ENCODE assay signal across 30 cellular contexts in genomic region chr10:126939706-126940105, GRCh38. TPM values are rescaled to one million over a fixed set of nuclear protein-coding genes. Genes with fewer than 3 reads are reported as not detected.
A peak's percentile ranks its signal among the peaks of the same experiment; 100 is the strongest.
DNase-seq lines count a peak whose midpoint lies in the region; ATAC-seq, FAIRE-seq and TF ChIP-seq lines count a peak whose summit lies in the region.
"Had no signal": no experiment of that assay in that cellular context is flagged by ENCODE, and none has a peak within 500 bp of the region (broad histone marks: within the 10 kb centered on the region; RNA-seq: fewer than 3 reads in every experiment).

No MANE protein-coding gene starts in this region.

- no peak overlapping the region for H2AFZ ChIP-seq in trophoblast cell (ENCODE audit: insufficient read depth, low read length, poor library complexity)
- H2AFZ ChIP-seq: GM23248 had no signal

- no peak overlapping the region for H3K23ac ChIP-seq in trophoblast cell (ENCODE audit: low read length)

- peaks cover 9% of the 10 kb centered on the region for H3K79me2 ChIP-seq in trophoblast cell (ENCODE audit: control insufficient read depth, insufficient read depth, low read length, poor library complexity)

- no peaks in the 10 kb centered on the region for H3K27me3 ChIP-seq in layer of hippocampus (ENCODE audit: control insufficient read depth, insufficient read depth, low read length)
- H3K27me3 ChIP-seq in trophoblast cell (ENCODE audit: insufficient read depth, low read length), result no peaks in the 10 kb centered on the region
- H3K27me3 ChIP-seq in stomach, result no peaks in the 10 kb centered on the region
- H3K27me3 ChIP-seq: Peyer's patch, thyroid gland, vagina had no signal

- H2BK120ac ChIP-seq in trophoblast cell (ENCODE audit: insufficient read depth, low read length, poor library complexity), result no peak overlapping the region

- no peak for TF ChIP-seq POLR2A in stomach (IDR thresholded peaks at IDR 0.05)

- intact Hi-C loops in stomach (cut with DNase I; ENCODE audit: low total_unique reads), result no loop called here

- H2AK5ac ChIP-seq in trophoblast cell (ENCODE audit: low read length), result no peak overlapping the region

- no peak overlapping the region for H3K18ac ChIP-seq in trophoblast cell (ENCODE audit: low read length)

- H3K36me3 ChIP-seq in trophoblast cell (ENCODE audit: control insufficient read depth in 1 of 2, insufficient read depth in 2 of 2, low read length in 2 of 2) (peaks cover 2 to 6% of the 10 kb centered on the region in 2 experiments), stomach (no peaks in the 10 kb centered on the region)
- H3K36me3 ChIP-seq: left ventricle myocardium inferior, Peyer's patch, thyroid gland, vagina had no signal

- H2BK5ac ChIP-seq in trophoblast cell (ENCODE audit: low read depth, low read length, poor library complexity), result no peak overlapping the region

- no peak for TF ChIP-seq EP300 in stomach (IDR thresholded peaks at IDR 0.05)

- H3K4ac ChIP-seq in trophoblast cell (ENCODE audit: low read depth, low read length), result peak overlapping the region; percentile 8

- H3K4me1 ChIP-seq in trophoblast cell (ENCODE audit: control insufficient read depth in 1 of 2, insufficient read depth in 2 of 2, low read length in 2 of 2) (peaks cover 3 to 4% of the 10 kb centered on the region in 2 experiments), stomach (peaks cover 0 to 21% (median 10%) of the 10 kb centered on the region in 4 donors)

- peaks cover 1% of the 10 kb centered on the region for H3K9me3 ChIP-seq in trophoblast cell (ENCODE audit: insufficient read depth, low read depth, low read length)
- H3K9me3 ChIP-seq in stomach, result no peaks in the 10 kb centered on the region
- H3K9me3 ChIP-seq: A549, left ventricle myocardium inferior, Peyer's patch, thyroid gland, vagina had no signal

- H4K91ac ChIP-seq in trophoblast cell (ENCODE audit: low read depth, low read length), result no peak overlapping the region

- no peak for TF ChIP-seq CTCF in stomach (IDR thresholded peaks at IDR 0.05)

- H3K14ac ChIP-seq in trophoblast cell (ENCODE audit: low read length), result no peak overlapping the region

- no peak overlapping the region for H4K8ac ChIP-seq in trophoblast cell (ENCODE audit: low read depth, low read length)

- DNase-seq in C1 segment of cervical spinal cord (lab: John Stamatoyannopoulos, UW), result peak in 10 of 14 donors; percentile 22 to 72 (median 60)
- no peak for DNase-seq in trophoblast cell
- no peak for DNase-seq in stomach
- DNase-seq in HTR-8/SVneo (ENCODE audit: insufficient read length, low spot score), result no peak
- DNase-seq: activated CD4-positive, alpha-beta T cell treated with anti-CD3 and anti-CD28 coated beads for 1 hour; activated CD8-positive, alpha-beta memory T cell treated with anti-CD3 and anti-CD28 coated beads, Interleukin-2, amount 50 U/mL, for 48 hours; activated CD8-positive, alpha-beta T cell treated with anti-CD3 and anti-CD28 coated beads for 36 hours; activated naive CD4-positive, alpha-beta T cell treated with Interleukin-2 at 50 U/mL for 16 hours; CD4-positive, alpha-beta memory T cell; GM23248; islet precursor cell; KBM-7; left ventricle myocardium inferior; naive thymus-derived CD8-positive, alpha-beta T cell; NCI-H1092 treated with DMSO at 0.1 percent for 48 hours; NCI-H2029 treated with DMSO at 0.1 percent for 48 hours; NCI-H2227 treated with DMSO at 0.1 percent for 48 hours; NCI-H526; Peyer's patch; SHP77 treated with DMSO at 0.1 percent for 48 hours; stimulated activated CD4-positive, alpha-beta T cell treated with anti-CD3 and anti-CD28 coated beads, Interleukin-1b, Interleukin-23, amount 100 ng/mL, for 48 hours; stimulated activated naive CD8-positive, alpha-beta T cell treated with anti-CD3 and anti-CD28 coated beads, Interleukin-15, Interleukin-2, amounts not matched to agents 100 U/mL and 50 U/mL, for 24 hours; thyroid gland had no signal

- ATAC-seq in GM18873 (IDR thresholded peaks at IDR 0.05; ENCODE audit: low FRiP score, unreplicated experiment), result no peak
- ATAC-seq in HG02840 (IDR thresholded peaks at IDR 0.05; ENCODE audit: low FRiP score, unreplicated experiment), result no peak
- ATAC-seq: A549; activated CD8-positive, alpha-beta T cell treated with anti-CD3 and anti-CD28 coated beads for 36 hours; naive thymus-derived CD8-positive, alpha-beta T cell; stimulated activated naive CD8-positive, alpha-beta T cell treated with anti-CD3 and anti-CD28 coated beads, Interleukin-15, Interleukin-2, amounts not matched to agents 100 U/mL and 50 U/mL, for 24 hours had no signal

- WGBS in trophoblast cell (ENCODE audit: extremely low coverage, insufficient coverage, insufficient read length), result no CpG with 5 or more reads among the region's 6 CpGs
- 89 to 99% (median 95%) methylated on average over 6 of the region's 6 CpGs for WGBS in stomach, 5 donors

- no peak overlapping the region for H2BK12ac ChIP-seq in trophoblast cell (ENCODE audit: low read length)

- H3K9ac ChIP-seq in trophoblast cell (ENCODE audit: low read length), result no peak overlapping the region
- H3K9ac ChIP-seq: GM23248 had no signal

- H3K4me3 ChIP-seq in trophoblast cell (ENCODE audit: low read depth, low read length) (no peak overlapping the region), stomach (no peak overlapping the region)
- H3K4me3 ChIP-seq: A549, GM23248, left ventricle myocardium inferior, Peyer's patch, smooth muscle cell, thyroid gland, vagina had no signal

- no peak for FAIRE-seq in HTR-8/SVneo (lab: Jason Lieb, UNC)
- FAIRE-seq: A549 had no signal

- H3K79me1 ChIP-seq in trophoblast cell (ENCODE audit: low read length), result no peaks in the 10 kb centered on the region

- no peak overlapping the region for H4K12ac ChIP-seq in trophoblast cell (ENCODE audit: low read depth, low read length)

- no peak overlapping the region for H3K4me2 ChIP-seq in trophoblast cell (ENCODE audit: low read length)
- H3K4me2 ChIP-seq: A549, smooth muscle cell had no signal

- H3K27ac ChIP-seq in cingulate gyrus (ENCODE audit: low read depth, low read length), result peak overlapping the region; percentile 94
- peak overlapping the region; percentile 86 for H3K27ac ChIP-seq in layer of hippocampus (ENCODE audit: low read depth, low read length)
- no peak overlapping the region for H3K27ac ChIP-seq in trophoblast cell (ENCODE audit: low read depth, low read length)
- H3K27ac ChIP-seq in stomach, result no peak overlapping the region
- H3K27ac ChIP-seq: A549, GM23248, left ventricle myocardium inferior, Peyer's patch, thyroid gland, vagina had no signal

RNA-seq across cellular contexts. Expression of gene DOCK1, which starts 34.5 kb away (rescaled TPM):
- 44.0 and 44.4 TPM in 2 replicates for polyA plus RNA-seq in trophoblast cell (2013)
- total RNA-seq in stomach, result 100 to 1,000 TPM in 1 of 5 donors, 10 to 100 TPM in 4; 30.0 to 114 (median 40.3) TPM
- 10 to 100 TPM in 2 of 3 donors, 1 to 10 TPM in 1; 8.4 to 15.6 (median 11.1) TPM for polyA plus RNA-seq in stomach
- total RNA-seq: naive thymus-derived CD8-positive, alpha-beta T cell had no signal
- polyA plus RNA-seq: CD4-positive, alpha-beta memory T cell; naive thymus-derived CD8-positive, alpha-beta T cell had no signal

Comparison
In these comparisons a context has a peak if more than half of its experiments do, and no peak if none do; other contexts are left out.
1. DNase-seq: peak in C1 segment of cervical spinal cord (10 of 14); none in trophoblast cell (0 of 2), stomach (single experiment) and HTR-8/SVneo (single experiment).
2. H3K27ac ChIP-seq: peak in cingulate gyrus (single experiment) and layer of hippocampus (single experiment); none in trophoblast cell (single experiment) and stomach (0 of 5).